Comparison of ENCODE assay signal across 18 cellular contexts in the genomic region with DNA sequence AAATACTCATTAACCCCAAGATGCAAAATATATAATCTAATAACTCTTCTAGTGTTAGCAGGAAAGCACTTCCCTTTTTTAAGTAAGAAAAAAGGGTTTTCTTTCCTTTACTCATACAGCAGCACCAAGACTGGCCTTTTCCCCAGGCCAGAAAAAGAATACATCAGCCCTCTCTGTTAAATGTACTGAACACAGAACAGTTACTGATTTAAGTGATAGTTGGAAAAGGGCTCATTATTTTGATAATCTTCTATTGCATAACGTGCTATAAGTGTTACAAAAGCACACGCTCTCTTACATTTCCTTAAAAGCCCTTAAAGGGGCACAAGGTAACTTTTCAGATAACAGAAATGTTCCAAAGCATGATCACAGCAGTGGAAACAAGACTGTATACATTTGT.
A peak's percentile ranks its signal among the peaks of the same experiment; 100 is the strongest.
DNase-seq lines count a peak whose midpoint lies in the region; ATAC-seq and TF ChIP-seq lines count a peak whose summit lies in the region.
"Had no signal": no experiment of that assay in that cellular context is flagged by ENCODE, and none has a peak within 500 bp of the region (broad histone marks: within the 10 kb centered on the region; RNA-seq: fewer than 3 reads in every experiment).

No MANE protein-coding gene starts in this region.

- H3K36me3 ChIP-seq in SK-N-SH (replicated peaks in 1 of 2; ENCODE audit: control insufficient read depth in 1 of 2, insufficient read depth in 2 of 2, low read length in 1 of 2) (no peaks in the 10 kb centered on the region), adipocyte (ENCODE audit: control insufficient read depth, insufficient read depth, low read length, severe bottlenecking) (no peaks in the 10 kb centered on the region), MM.1S (replicated peaks; ENCODE audit: insufficient read depth, low read length) (no peaks in the 10 kb centered on the region)
- H3K36me3 ChIP-seq: thyroid gland had no signal

- H4K20me1 ChIP-seq in SK-N-SH (ENCODE audit: insufficient read depth) (no peaks in the 10 kb centered on the region), MM.1S (ENCODE audit: insufficient read depth, low read length) (no peaks in the 10 kb centered on the region)

- H3K27ac Mint-ChIP-seq in stimulated activated naive CD8-positive, alpha-beta T cell treated with anti-CD3 and anti-CD28 coated beads, Interleukin-15, amount 100 ng/mL, for 72 hours: no peak overlapping the region
- H3K27ac Mint-ChIP-seq: GM23338 had no signal

- POLR2A ChIA-PET in SK-N-SH (lab: Yijun Ruan, JAX): no interaction called here

- H3K4me2 ChIP-seq in SK-N-SH (no peak overlapping the region), MM.1S (ENCODE audit: low read depth, low read length) (no peak overlapping the region)
- H3K4me2 ChIP-seq: GM23338, smooth muscle cell had no signal

- H3F3A ChIP-seq in SK-N-SH (replicated peaks; ENCODE audit: insufficient read depth): peaks cover 12% of the 10 kb centered on the region
- H3F3A ChIP-seq in MM.1S (ENCODE audit: insufficient read depth, low read length): no peaks in the 10 kb centered on the region

- H3K9me3 Mint-ChIP-seq in stimulated activated naive CD8-positive, alpha-beta T cell treated with anti-CD3 and anti-CD28 coated beads, Interleukin-15, amount 100 ng/mL, for 72 hours: no peaks in the 10 kb centered on the region
- H3K9me3 Mint-ChIP-seq: GM23338 had no signal

- no peak for TF ChIP-seq EP300 in SK-N-SH (IDR thresholded peaks at IDR 0.05; ENCODE audit: borderline replicate concordance in 1 of 2, low read depth in 1 of 2, low read length in 1 of 2)

- ATAC-seq in SK-N-SH treated with all-trans-retinoic acid at 6 μM for 48 hours (no peak), HG03565 (IDR thresholded peaks at IDR 0.05; ENCODE audit: unreplicated experiment) (no peak), HG02678 (IDR thresholded peaks at IDR 0.05; ENCODE audit: unreplicated experiment) (no peak)
- no peak for ATAC-seq in stimulated activated naive CD8-positive, alpha-beta T cell treated with anti-CD3 and anti-CD28 coated beads, Interleukin-15, amount 100 ng/mL, for 72 hours
- ATAC-seq: GM23338 had no signal

- H2AFZ ChIP-seq in SK-N-SH (ENCODE audit: low read depth) (no peak overlapping the region), MM.1S (ENCODE audit: low read length) (no peak overlapping the region)
- H2AFZ ChIP-seq: GM23338 had no signal

- no peaks in the 10 kb centered on the region for H3K27me3 Mint-ChIP-seq in stimulated activated naive CD8-positive, alpha-beta T cell treated with anti-CD3 and anti-CD28 coated beads, Interleukin-15, amount 100 ng/mL, for 72 hours

- no peaks in the 10 kb centered on the region for H3K9me3 ChIP-seq in SK-N-SH
- H3K9me3 ChIP-seq in adipocyte (ENCODE audit: control insufficient read depth, low read length): no peaks in the 10 kb centered on the region
- H3K9me3 ChIP-seq in MM.1S (replicated peaks; ENCODE audit: insufficient read depth, low read length): no peaks in the 10 kb centered on the region
- H3K9me3 ChIP-seq: thyroid gland had no signal

- H3K9me2 ChIP-seq in SK-N-SH (no peaks in the 10 kb centered on the region), MM.1S (replicated peaks; ENCODE audit: insufficient read depth, low read length) (no peaks in the 10 kb centered on the region)

- TF ChIP-seq CTCF in SK-N-SH (IDR thresholded peaks at IDR 0.05): no peak
- no peak for TF ChIP-seq CTCF in MM.1S (IDR thresholded peaks at IDR 0.05; ENCODE audit: low read length)

- CTCF ChIA-PET in SK-N-SH (lab: Yijun Ruan, JAX): interaction anchor here (1.3 to 7.0 kb wide), 4 partner anchors 93 to 407 kb away, joined by 3 to 169 read pairs (median 5); no protein-coding TSS in a partner anchor

- no peaks in the 10 kb centered on the region for H3K79me2 ChIP-seq in SK-N-SH (ENCODE audit: insufficient read depth)
- H3K79me2 ChIP-seq in MM.1S (ENCODE audit: low read length): no peaks in the 10 kb centered on the region

- no peak overlapping the region for H3K4me3 ChIP-seq in SK-N-SH (ENCODE audit: low read depth in 2 of 2, low read length in 1 of 2)
- peak overlapping the region; percentile 43 for H3K4me3 ChIP-seq in adipocyte (ENCODE audit: low read length)
- H3K4me3 ChIP-seq in MM.1S (ENCODE audit: low read length): no peak overlapping the region
- H3K4me3 ChIP-seq: GM23338, smooth muscle cell, thyroid gland had no signal

- H3K9ac ChIP-seq in SK-N-SH: no peak overlapping the region
- peak overlapping the region; percentile 61 for H3K9ac ChIP-seq in adipocyte (ENCODE audit: low read length)
- H3K9ac ChIP-seq in MM.1S (ENCODE audit: low read length): no peak overlapping the region

- H3K4me1 ChIP-seq in SK-N-SH (ENCODE audit: control insufficient read depth in 1 of 2, insufficient read depth in 2 of 2, low read depth in 1 of 2, low read length in 1 of 2) (peaks cover 7 to 17% of the 10 kb centered on the region in 2 experiments), adipocyte (ENCODE audit: control insufficient read depth, insufficient read depth, low read length) (peaks cover 41% of the 10 kb centered on the region), MM.1S (ENCODE audit: low read length) (no peaks in the 10 kb centered on the region)

- DNase-seq in SK-N-SH (no peak), adipocyte (ENCODE audit: low read depth) (peak; percentile 33), medulla oblongata (ENCODE audit: extremely low spot score) (peak; percentile 33), MM.1S (no peak)
- DNase-seq in stimulated activated naive CD8-positive, alpha-beta T cell treated with anti-CD3 and anti-CD28 coated beads, Interleukin-15, amount 100 ng/mL, for 72 hours: no peak
- DNase-seq: activated CD4-positive, CD25-positive, alpha-beta regulatory T cell treated with anti-CD3 and anti-CD28 coated beads, Interleukin-2, amount 50 U/mL, for 72 hours; activated T-cell treated with anti-CD3 and anti-CD28 coated beads, Interleukin-2, amount 50 U/mL, for 48 hours; effector CD8-positive, alpha-beta T cell; kidney glomerular epithelial cell; NCI-H1417 treated with DMSO at 0.1 percent for 48 hours; NCI-H748 treated with DMSO at 0.1 percent for 48 hours; SHP77 treated with DMSO at 0.1 percent for 48 hours had no signal

- H3K4me3 Mint-ChIP-seq in stimulated activated naive CD8-positive, alpha-beta T cell treated with anti-CD3 and anti-CD28 coated beads, Interleukin-15, amount 100 ng/mL, for 72 hours: no peak overlapping the region
- H3K4me3 Mint-ChIP-seq: GM23338 had no signal

- TF ChIP-seq RAD21 in SK-N-SH (IDR thresholded peaks at IDR 0.05; ENCODE audit: low read length): no peak

- H3K27ac ChIP-seq in SK-N-SH (ENCODE audit: low read depth in 2 of 2, low read length in 1 of 2) (no peak overlapping the region), MM.1S (ENCODE audit: low read length) (no peak overlapping the region)

- 61% methylated on average over 2 of the region's 2 CpGs for WGBS in SK-N-SH (ENCODE audit: low lambda C conversion rate)

- H3K4me1 Mint-ChIP-seq in stimulated activated naive CD8-positive, alpha-beta T cell treated with anti-CD3 and anti-CD28 coated beads, Interleukin-15, amount 100 ng/mL, for 72 hours: peaks cover 8% of the 10 kb centered on the region
- H3K4me1 Mint-ChIP-seq: GM23338 had no signal

- H3K27me3 ChIP-seq in SK-N-SH (ENCODE audit: insufficient read depth) (no peaks in the 10 kb centered on the region), adipocyte (replicated peaks; ENCODE audit: control insufficient read depth, insufficient read depth, low read length) (no peaks in the 10 kb centered on the region), MM.1S (replicated peaks; ENCODE audit: insufficient read depth, low read length) (no peaks in the 10 kb centered on the region)
- H3K27me3 ChIP-seq: thyroid gland had no signal

TF ChIP-seq in SK-N-SH treated with all-trans-retinoic acid at 6 μM for 48 hours, 23 proteins besides CTCF, POLR2A, EP300 and RAD21:
- TF ChIP-seq TOX (CRISPR knock-in tag; IDR thresholded peaks at IDR 0.05; ENCODE audit: borderline replicate concordance): no peak
- TF ChIP-seq ZFP3 (CRISPR knock-in tag; IDR thresholded peaks at IDR 0.05): peak; percentile 37; the same call in 1 of the 2 replicates

TF ChIP-seq in SK-N-SH, 30 proteins besides CTCF, POLR2A, EP300 and RAD21:
- no peak for TF ChIP-seq SMC3 (IDR thresholded peaks at IDR 0.05; ENCODE audit: low read depth, low read length)
- no peak for TF ChIP-seq POLR2AphosphoS5 (IDR thresholded peaks at IDR 0.05; ENCODE audit: low read depth, low read length)
- TF ChIP-seq GATA2 (CRISPR knock-in tag; IDR thresholded peaks at IDR 0.05): no peak
- no peak for TF ChIP-seq REST (IDR thresholded peaks at IDR 0.05; ENCODE audit: low read depth, low read length)
- no peak for TF ChIP-seq RFX5 (IDR thresholded peaks at IDR 0.05; ENCODE audit: low read length)
- no peak for TF ChIP-seq TAF1 (IDR thresholded peaks at IDR 0.05; ENCODE audit: borderline replicate concordance, low read depth, low read length)
- no peak for TF ChIP-seq RXRA (IDR thresholded peaks at IDR 0.05; ENCODE audit: borderline replicate concordance, low read depth)
- TF ChIP-seq JUND (IDR thresholded peaks at IDR 0.05): no peak
- no peak for TF ChIP-seq SIN3A (IDR thresholded peaks at IDR 0.05; ENCODE audit: borderline replicate concordance, low read depth, low read length)
- TF ChIP-seq FOSL2 (IDR thresholded peaks at IDR 0.05; ENCODE audit: borderline replicate concordance, low read depth): no peak

Comparison
In these comparisons a context has a peak if more than half of its experiments do, and no peak if none do; other contexts are left out.
1. DNase-seq: peak in adipocyte (single experiment) and medulla oblongata (single experiment); none in SK-N-SH (single experiment), MM.1S (single experiment) and stimulated activated naive CD8-positive, alpha-beta T cell treated with anti-CD3 and anti-CD28 coated beads, Interleukin-15, amount 100 ng/mL, for 72 hours (0 of 2).